Comparison of ENCODE assay signal across 23 cellular contexts in genomic region chr15:75228787-75229186, GRCh38. TPM values are rescaled to one million over a fixed set of nuclear protein-coding genes. Genes with fewer than 3 reads are reported as not detected.
"Had no signal": no experiment of that assay in that cellular context is flagged by ENCODE, and none has a peak within 500 bp of the region (broad histone marks: within the 10 kb centered on the region; RNA-seq: fewer than 3 reads in every experiment).

No MANE protein-coding gene starts in this region.

- H3K36me3 ChIP-seq: esophagus squamous epithelium, prostate gland, stomach had no signal

- H3K4me3 Mint-ChIP-seq: activated B cell treated with CpG ODN at 0.5 μM for 24 hours; activated CD4-positive, alpha-beta memory T cell treated with anti-CD3 and anti-CD28 coated beads for 36 hours; effector memory CD8-positive, alpha-beta T cell; mesothelial cell of epicardium; nephron; type B pancreatic cell had no signal

- H3K4me3 ChIP-seq: esophagus squamous epithelium, lung, prostate gland, skin epidermis, stomach had no signal

- H3K36me3 Mint-ChIP-seq: activated CD4-positive, alpha-beta memory T cell treated with anti-CD3 and anti-CD28 coated beads for 36 hours; mesothelial cell of epicardium; type B pancreatic cell had no signal

- H3K9me3 ChIP-seq: esophagus squamous epithelium, prostate gland, stomach had no signal

- H3K27ac Mint-ChIP-seq: activated B cell treated with CpG ODN at 0.5 μM for 24 hours; activated CD4-positive, alpha-beta memory T cell treated with anti-CD3 and anti-CD28 coated beads for 36 hours; effector memory CD8-positive, alpha-beta T cell; mesothelial cell of epicardium; nephron; type B pancreatic cell had no signal

- ATAC-seq: effector memory CD8-positive, alpha-beta T cell; left colon; right cardiac atrium; SK-N-SH treated with all-trans-retinoic acid at 6 μM for 48 hours had no signal

- DNase-seq: activated B cell treated with CpG ODN at 0.5 μM for 24 hours; activated CD4-positive, alpha-beta memory T cell treated with anti-CD3 and anti-CD28 coated beads for 36 hours; activated CD4-positive, alpha-beta T cell treated with anti-CD3 and anti-CD28 coated beads for 4 hours; activated naive CD4-positive, alpha-beta T cell treated with anti-CD3 and anti-CD28 coated beads, Interleukin-2, amount 50 U/mL, for 16 hours; activated T-cell treated with anti-CD3 and anti-CD28 coated beads for 4 hours; effector memory CD8-positive, alpha-beta T cell; esophagus squamous epithelium; occipital lobe; stimulated activated CD4-positive, alpha-beta T cell treated with anti-CD3 and anti-CD28 coated beads, Interleukin-2, amount 100 ng/mL, for 48 hours; stomach; T-helper 1 cell; T-helper 9 cell had no signal

- H3K27ac ChIP-seq: esophagus squamous epithelium, prostate gland, skin epidermis, stomach had no signal

- H3K4me1 Mint-ChIP-seq: mesothelial cell of epicardium, nephron had no signal

- H3K4me1 ChIP-seq: esophagus squamous epithelium, prostate gland, stomach had no signal

- H3K9me3 Mint-ChIP-seq: activated B cell treated with CpG ODN at 0.5 μM for 24 hours; activated CD4-positive, alpha-beta memory T cell treated with anti-CD3 and anti-CD28 coated beads for 36 hours; effector memory CD8-positive, alpha-beta T cell; mesothelial cell of epicardium; nephron; type B pancreatic cell had no signal

RNA-seq across cellular contexts. Expression of gene GOLGA6C, which starts 29.3 kb away (rescaled TPM):
- total RNA-seq: activated B cell treated with CpG ODN at 0.5 μM for 24 hours; activated CD4-positive, alpha-beta memory T cell treated with anti-CD3 and anti-CD28 coated beads for 36 hours; dermis microvascular lymphatic vessel endothelial cell; esophagus squamous epithelium; left colon; lung; occipital lobe; right cardiac atrium; stomach; temporal lobe had no signal

RNA-seq across cellular contexts. Expression of gene GOLGA6D, which starts 53.8 kb away (rescaled TPM):
- total RNA-seq: activated B cell treated with CpG ODN at 0.5 μM for 24 hours, dermis microvascular lymphatic vessel endothelial cell, esophagus squamous epithelium, left colon, mesothelial cell of epicardium, occipital lobe, prostate gland, right cardiac atrium had no signal
